In genomic region chr14:57462551-57462950, GRCh38 we compare ENCODE assay signal across 1 cellular context.
TF ChIP-seq lines count a peak whose summit lies in the region.

No MANE protein-coding gene starts in this region.

TF ChIP-seq in H1, 55 proteins besides CTCF, POLR2A, EP300 and RAD21:
- TF ChIP-seq RNF2 (IDR thresholded peaks at IDR 0.05; ENCODE audit: borderline replicate concordance, low read depth, low read length, missing control alignments, poor library complexity, severe bottlenecking) (no peak), KDM4A (IDR thresholded peaks at IDR 0.05; ENCODE audit: low read depth, low read length, severe bottlenecking) (no peak), PHF8 (conservative IDR thresholded peaks at IDR 0.05; ENCODE audit: low read depth, low read length) (no peak), CHD7 (IDR thresholded peaks at IDR 0.05; ENCODE audit: insufficient replicate concordance, low read length) (no peak), CREB1 (IDR thresholded peaks at IDR 0.05) (no peak), JUN (IDR thresholded peaks at IDR 0.05; ENCODE audit: low read depth, low read length) (no peak), JUND (IDR thresholded peaks at IDR 0.05; ENCODE audit: low read length) (no peak), SUZ12 (IDR thresholded peaks at IDR 0.05; ENCODE audit: low read length) (no peak), BACH1 (IDR thresholded peaks at IDR 0.05; ENCODE audit: low read length) (no peak), RBBP5 (IDR thresholded peaks at IDR 0.05; ENCODE audit: borderline replicate concordance, low read depth, low read length) (no peak), GTF2F1 (IDR thresholded peaks at IDR 0.05; ENCODE audit: borderline replicate concordance, low read depth, low read length) (no peak), TAF1 (IDR thresholded peaks at IDR 0.05; ENCODE audit: low read depth, low read length) (no peak), KDM1A (IDR thresholded peaks at IDR 0.05; ENCODE audit: borderline replicate concordance, low read length) (no peak), NRF1 (IDR thresholded peaks at IDR 0.05; ENCODE audit: low read depth, low read length) (no peak), SAP30 (IDR thresholded peaks at IDR 0.05; ENCODE audit: insufficient read depth, insufficient replicate concordance, low read length) (no peak), CBX8 (IDR thresholded peaks at IDR 0.05; ENCODE audit: borderline replicate concordance, low read depth, low read length) (no peak)
